Comparison of ENCODE assay signal across 8 cellular contexts in the genomic region with DNA sequence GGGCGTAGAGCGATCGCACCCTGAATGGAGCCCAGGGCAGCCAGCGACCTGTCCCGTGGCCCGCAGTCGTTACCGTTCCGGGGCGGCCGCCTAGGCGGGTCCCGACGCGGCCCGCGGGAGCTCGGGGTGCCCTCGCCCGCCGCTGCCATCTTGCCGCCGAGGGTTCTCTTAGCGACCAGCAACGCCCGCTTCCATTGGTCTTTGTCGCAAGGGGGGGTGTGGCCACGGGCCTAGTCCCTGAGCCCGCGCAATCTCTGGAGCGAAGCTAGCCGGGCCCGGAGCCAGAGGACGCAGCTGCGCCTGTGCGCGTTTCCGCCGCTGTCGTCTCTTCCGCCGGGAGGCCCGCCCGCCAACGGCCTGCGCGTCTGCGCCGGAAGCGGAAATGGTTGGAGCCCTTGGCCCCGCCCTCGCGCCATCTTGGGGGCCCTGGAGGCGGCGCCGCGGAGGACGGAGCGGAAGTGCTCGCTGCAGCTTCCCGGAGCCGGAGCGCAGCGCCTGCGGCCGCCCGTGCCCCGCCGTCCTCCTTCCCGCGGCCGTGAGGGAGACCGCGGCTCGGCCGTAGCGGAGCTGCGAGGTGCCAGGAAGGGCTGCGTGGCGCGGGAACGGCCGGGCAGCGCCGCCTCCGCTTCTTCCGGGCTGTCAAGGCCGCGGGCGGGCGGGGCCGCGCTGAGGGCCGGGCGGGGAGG. TPM values are rescaled to one million over a fixed set of nuclear protein-coding genes. Genes with fewer than 3 reads are reported as not detected.
DNase-seq lines count a peak whose midpoint lies in the region; ATAC-seq and TF ChIP-seq lines count a peak whose summit lies in the region.

Gene MORN1, minus strand, starts transcription at position 170 of the 686 bp plus-strand sequence. Its CDS starts 21 bp downstream, at position 149.
A gene with protein sequence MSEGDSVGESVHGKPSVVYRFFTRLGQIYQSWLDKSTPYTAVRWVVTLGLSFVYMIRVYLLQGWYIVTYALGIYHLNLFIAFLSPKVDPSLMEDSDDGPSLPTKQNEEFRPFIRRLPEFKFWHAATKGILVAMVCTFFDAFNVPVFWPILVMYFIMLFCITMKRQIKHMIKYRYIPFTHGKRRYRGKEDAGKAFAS (plus strand): TSS at position 457 of the 686 bp plus-strand sequence. CDS start 3,950 bp downstream, outside the sequence.

- H3K9me2 ChIP-seq in Loucy (replicated peaks; ENCODE audit: low read depth, low read length): no peaks in the 10 kb centered on the region

- H3K79me2 ChIP-seq in Loucy (ENCODE audit: insufficient read depth, low read length): peaks cover 56% of the 10 kb centered on the region

- H3K9ac ChIP-seq in Loucy (ENCODE audit: low read depth, low read length, poor library complexity, severe bottlenecking): peak within 1 kb of the TSS; percentile 88

- H3K9me3 Mint-ChIP-seq in naive thymus-derived CD8-positive, alpha-beta T cell: no peaks in the 10 kb centered on the region
- no peaks in the 10 kb centered on the region for H3K9me3 Mint-ChIP-seq in stimulated activated naive B cell treated with anti-CD40 and anti-IgM and Interleukin-4, amounts not matched to agents 10 μg/mL and 1 μg/mL and 100 μg/mL, for 72 hours

- H3K4me3 Mint-ChIP-seq in naive thymus-derived CD8-positive, alpha-beta T cell: peak within 1 kb of the TSS; percentile 82 to 94 (median 90)
- peak within 1 kb of the TSS; percentile 84 to 88 for H3K4me3 Mint-ChIP-seq in stimulated activated naive B cell treated with anti-CD40 and anti-IgM and Interleukin-4, amounts not matched to agents 10 μg/mL and 1 μg/mL and 100 μg/mL, for 72 hours

- no peak for TF ChIP-seq CTCF in Loucy (conservative IDR thresholded peaks at IDR 0.05; ENCODE audit: low read length)
- TF ChIP-seq CTCF in RWPE2 (IDR thresholded peaks at IDR 0.05; ENCODE audit: poor library complexity, severe bottlenecking): no peak

- H3K36me3 ChIP-seq in H7 (replicated peaks; ENCODE audit: control insufficient read depth, insufficient read depth, low read length) (peaks cover 8% of the 10 kb centered on the region), Loucy (ENCODE audit: insufficient read depth, low read length) (peaks cover 3% of the 10 kb centered on the region; the same call in 1 of the 2 replicates), RWPE2 (ENCODE audit: low read depth) (peaks cover 32% of the 10 kb centered on the region)

- H3K36me3 Mint-ChIP-seq in naive thymus-derived CD8-positive, alpha-beta T cell: peaks cover 0 to 29% (median 1%) of the 10 kb centered on the region in 3 donors
- peaks cover 24 to 30% of the 10 kb centered on the region in 2 donors for H3K36me3 Mint-ChIP-seq in stimulated activated naive B cell treated with anti-CD40 and anti-IgM and Interleukin-4, amounts not matched to agents 10 μg/mL and 1 μg/mL and 100 μg/mL, for 72 hours

- peak within 1 kb of the TSS; percentile 98 for H3K4me3 ChIP-seq in H7 (ENCODE audit: insufficient read depth, low read depth, low read length)
- H3K4me3 ChIP-seq in Loucy (ENCODE audit: low read length, poor library complexity, severe bottlenecking): peak within 1 kb of the TSS; percentile 88
- H3K4me3 ChIP-seq in RWPE2 (ENCODE audit: severe bottlenecking): peak within 1 kb of the TSS; percentile 68

- ATAC-seq in RWPE2 (ENCODE audit: low read depth): peak; percentile 94
- peak; percentile 95 to 96 for ATAC-seq in naive thymus-derived CD8-positive, alpha-beta T cell
- peak; percentile 97 for ATAC-seq in stimulated activated naive B cell treated with anti-CD40 and anti-IgM and Interleukin-4, amounts not matched to agents 10 μg/mL and 1 μg/mL and 100 μg/mL, for 72 hours (replicated peaks)

- H3K27me3 Mint-ChIP-seq in naive thymus-derived CD8-positive, alpha-beta T cell: no peaks in the 10 kb centered on the region
- H3K27me3 Mint-ChIP-seq in stimulated activated naive B cell treated with anti-CD40 and anti-IgM and Interleukin-4, amounts not matched to agents 10 μg/mL and 1 μg/mL and 100 μg/mL, for 72 hours: no peaks in the 10 kb centered on the region

- H3K27ac ChIP-seq in RWPE2 (ENCODE audit: poor library complexity, severe bottlenecking): peak within 1 kb of the TSS; percentile 47

- no peaks in the 10 kb centered on the region for H3K27me3 ChIP-seq in H7 (ENCODE audit: control insufficient read depth, insufficient read depth, low read length)
- no peaks in the 10 kb centered on the region for H3K27me3 ChIP-seq in Loucy (ENCODE audit: insufficient read depth, low read length, poor library complexity, severe bottlenecking)
- no peaks in the 10 kb centered on the region for H3K27me3 ChIP-seq in RWPE2 (ENCODE audit: insufficient read depth, poor library complexity, severe bottlenecking)

- DNase-seq in ELR (ENCODE audit: low read depth): peak; percentile 99
- DNase-seq in H7: peak; percentile 100
- DNase-seq in RWPE2 (ENCODE audit: low spot score): peak; percentile 99
- peak; percentile 99 for DNase-seq in activated effector memory CD4-positive, alpha-beta T cell treated with Interleukin-2 at 50 U/mL for 16 hours
- DNase-seq in fibroblast of peridontal ligament (ENCODE audit: extremely low read depth): peak; percentile 97
- DNase-seq in naive thymus-derived CD8-positive, alpha-beta T cell: peak; percentile 90 to 100 (median 99)
- DNase-seq in stimulated activated naive B cell treated with anti-CD40 and anti-IgM and Interleukin-4, amounts not matched to agents 10 μg/mL and 1 μg/mL and 100 μg/mL, for 72 hours: peak; percentile 99

- peak within 1 kb of the TSS; percentile 90 for H3K4me2 ChIP-seq in Loucy (ENCODE audit: low read depth, low read length, poor library complexity, severe bottlenecking)

- no peaks in the 10 kb centered on the region for H3K9me3 ChIP-seq in Loucy (ENCODE audit: insufficient read depth, low read depth, low read length)
- no peaks in the 10 kb centered on the region for H3K9me3 ChIP-seq in RWPE2 (ENCODE audit: severe bottlenecking)

- H3K4me1 Mint-ChIP-seq in naive thymus-derived CD8-positive, alpha-beta T cell: peaks cover 22 to 44% (median 38%) of the 10 kb centered on the region in 4 donors
- H3K4me1 Mint-ChIP-seq in stimulated activated naive B cell treated with anti-CD40 and anti-IgM and Interleukin-4, amounts not matched to agents 10 μg/mL and 1 μg/mL and 100 μg/mL, for 72 hours: peaks cover 30 to 47% of the 10 kb centered on the region in 2 donors

- H3F3A ChIP-seq in Loucy (ENCODE audit: low read depth): no peaks in the 10 kb centered on the region

- POLR2A ChIA-PET in naive thymus-derived CD8-positive, alpha-beta T cell (lab: Charles Lee): interaction anchor here (0.7 to 2.7 kb wide), 25 partner anchors 9 to 242 kb away, joined by 3 to 16 read pairs (median 8); partner anchors contain the start of genes FAAP20, PANK4, PEX10 and PRXL2B

- peaks cover 24% of the 10 kb centered on the region for H4K20me1 ChIP-seq in Loucy (ENCODE audit: insufficient read depth, low read length, poor library complexity, severe bottlenecking)

- peak within 1 kb of the TSS; percentile 87 to 94 (median 92) for H3K27ac Mint-ChIP-seq in naive thymus-derived CD8-positive, alpha-beta T cell
- peak within 1 kb of the TSS; percentile 86 for H3K27ac Mint-ChIP-seq in stimulated activated naive B cell treated with anti-CD40 and anti-IgM and Interleukin-4, amounts not matched to agents 10 μg/mL and 1 μg/mL and 100 μg/mL, for 72 hours

- H3K4me1 ChIP-seq in Loucy (ENCODE audit: insufficient read depth, low read length, poor library complexity, severe bottlenecking) (peaks cover 25% of the 10 kb centered on the region), RWPE2 (ENCODE audit: insufficient read depth, poor library complexity, severe bottlenecking) (no peaks in the 10 kb centered on the region)

- peak within 1 kb of the TSS; percentile 85 for H2AFZ ChIP-seq in Loucy (ENCODE audit: low read length)

RNA-seq across cellular contexts. Expression of gene MORN1, which starts in this region (rescaled TPM):
- 12.7 and 14.3 TPM in 2 replicates for total RNA-seq in H7 (2014; rRNA removed; shearing (Covaris generic))
- total RNA-seq in naive thymus-derived CD8-positive, alpha-beta T cell: 10 to 100 TPM; 14.5 to 18.8 TPM
- polyA plus RNA-seq in naive thymus-derived CD8-positive, alpha-beta T cell: 1 to 10 TPM; 4.3 to 7.1 (median 5.0) TPM

RNA-seq across cellular contexts. Expression of the second gene that starts in this region (rescaled TPM):
- total RNA-seq in H7 (2014; rRNA removed; shearing (Covaris generic)): 95.4 and 133 TPM in 2 replicates
- total RNA-seq in naive thymus-derived CD8-positive, alpha-beta T cell: 100 to 1,000 TPM; 131 to 139 TPM
- polyA plus RNA-seq in naive thymus-derived CD8-positive, alpha-beta T cell: 100 to 1,000 TPM; 118 to 146 (median 126) TPM

Comparison
In these comparisons a context has a peak if more than half of its experiments do, and no peak if none do; other contexts are left out.
1. Peak in every context shown above with its lines: DNase-seq, ATAC-seq, H3K4me3 ChIP-seq and H3K27ac ChIP-seq.